In genomic region chr1:95532335-95532734, GRCh38 we compare ENCODE assay signal across 16 cellular contexts.
"Had no signal": no experiment of that assay in that cellular context is flagged by ENCODE, and none has a peak within 500 bp of the region (broad histone marks: within the 10 kb centered on the region; RNA-seq: fewer than 3 reads in every experiment).

No MANE protein-coding gene starts in this region.

- ATAC-seq: activated CD8-positive, alpha-beta T cell treated with anti-CD3 and anti-CD28 coated beads, Interleukin-2, amount 10 ng/mL, durations not matched to agents 7 days and 5 days; activated naive CD8-positive, alpha-beta T cell treated with anti-CD3 and anti-CD28 coated beads, Interleukin-2, amount 50 U/mL, for 24 hours; heart left ventricle had no signal

- H3K4me1 ChIP-seq: ascending aorta, heart left ventricle, stomach had no signal

- DNase-seq: activated CD4-positive, alpha-beta T cell treated with anti-CD3 and anti-CD28 coated beads for 48 hours; activated CD8-positive, alpha-beta T cell treated with anti-CD3 and anti-CD28 coated beads, Interleukin-2, amount 10 ng/mL, durations not matched to agents 7 days and 5 days; activated naive CD4-positive, alpha-beta T cell treated with Interleukin-2 at 50 U/mL for 16 hours; activated naive CD8-positive, alpha-beta T cell treated with anti-CD3 and anti-CD28 coated beads, Interleukin-2, amount 50 U/mL, for 24 hours; foreskin melanocyte; heart left ventricle; kidney glomerular epithelial cell; ovary; retina; stimulated activated CD4-positive, alpha-beta T cell treated with anti-CD3 and anti-CD28 coated beads, Interleukin-15, amount 100 ng/mL, for 24 hours; stimulated activated CD4-positive, alpha-beta T cell treated with anti-CD3 and anti-CD28 coated beads, Interleukin-4, amount 100 ng/mL, for 24 hours; stomach had no signal

- H3K27me3 Mint-ChIP-seq: activated naive CD8-positive, alpha-beta T cell treated with anti-CD3 and anti-CD28 coated beads, Interleukin-2, amount 50 U/mL, for 24 hours had no signal

- H3K4me3 ChIP-seq: ascending aorta, heart left ventricle, ovary, stomach, thoracic aorta had no signal

- H3K4me1 Mint-ChIP-seq: activated naive CD8-positive, alpha-beta T cell treated with anti-CD3 and anti-CD28 coated beads, Interleukin-2, amount 50 U/mL, for 24 hours; mesothelial cell of epicardium; neural crest cell had no signal

- H3K27ac ChIP-seq: ascending aorta, heart left ventricle, ovary, stomach, thoracic aorta had no signal

- H3K9me3 ChIP-seq: ascending aorta, heart left ventricle, ovary, stomach, thoracic aorta had no signal

- H3K36me3 Mint-ChIP-seq: mesothelial cell of epicardium had no signal

- H3K27me3 ChIP-seq: ascending aorta, heart left ventricle, ovary, stomach had no signal

- H3K27ac Mint-ChIP-seq: activated CD8-positive, alpha-beta T cell treated with anti-CD3 and anti-CD28 coated beads, Interleukin-2, amount 10 ng/mL, durations not matched to agents 7 days and 5 days; activated naive CD8-positive, alpha-beta T cell treated with anti-CD3 and anti-CD28 coated beads, Interleukin-2, amount 50 U/mL, for 24 hours; mesothelial cell of epicardium had no signal

- H3K36me3 ChIP-seq: ascending aorta, heart left ventricle, ovary, stomach, thoracic aorta had no signal

- H3K4me3 Mint-ChIP-seq: activated CD8-positive, alpha-beta T cell treated with anti-CD3 and anti-CD28 coated beads, Interleukin-2, amount 10 ng/mL, durations not matched to agents 7 days and 5 days; activated naive CD8-positive, alpha-beta T cell treated with anti-CD3 and anti-CD28 coated beads, Interleukin-2, amount 50 U/mL, for 24 hours; mesothelial cell of epicardium; neural crest cell had no signal

- H3K9me3 Mint-ChIP-seq: mesothelial cell of epicardium had no signal
